8 cellular contexts compared by ENCODE assay signal in the genomic region with DNA sequence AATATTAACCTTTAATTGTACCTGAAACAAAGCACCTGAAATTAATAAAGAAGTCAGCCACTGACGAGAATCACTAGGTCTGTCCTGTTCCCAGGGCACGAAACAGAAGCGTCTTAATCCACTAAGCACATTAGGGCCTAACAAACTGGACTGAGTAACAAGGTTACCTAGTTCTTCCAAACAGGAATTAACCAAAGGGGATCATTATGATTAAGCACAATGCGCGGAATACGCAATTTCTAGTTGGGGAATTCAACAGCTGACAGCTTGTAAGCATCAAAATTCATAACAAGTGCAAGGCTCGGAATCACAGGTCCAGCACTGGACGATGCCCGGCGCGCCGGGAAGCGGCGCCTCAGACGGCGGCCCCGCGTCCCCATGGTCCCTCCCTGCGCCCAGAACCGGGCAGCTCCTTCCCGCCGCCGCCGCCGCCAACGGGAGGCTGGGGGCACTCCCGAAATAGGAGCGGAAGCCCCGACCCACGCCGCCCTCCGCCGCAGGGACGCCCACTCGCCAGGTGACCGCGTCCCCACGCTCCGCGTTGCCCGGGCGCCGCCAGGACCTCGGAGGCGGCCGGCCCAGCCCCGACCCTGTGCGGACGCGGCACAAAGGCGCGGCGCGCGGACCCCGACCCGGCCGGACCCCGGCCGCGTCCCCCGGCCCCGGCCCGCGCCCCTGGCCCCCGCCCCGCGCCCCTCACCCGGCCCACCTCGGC. TPM values are rescaled to one million over a fixed set of nuclear protein-coding genes. Genes with fewer than 3 reads are reported as not detected.
A peak's percentile ranks its signal among the peaks of the same experiment; 100 is the strongest.
DNase-seq lines count a peak whose midpoint lies in the region; ATAC-seq and TF ChIP-seq lines count a peak whose summit lies in the region.

No MANE protein-coding gene starts in this region.

- peak overlapping the region; percentile 96 for H3K27ac Mint-ChIP-seq in neural progenitor cell

- H3F3A ChIP-seq in neural progenitor cell (ENCODE audit: low read depth), result peaks cover 17% of the 10 kb centered on the region

- peak overlapping the region; percentile 93 for H3K4me2 ChIP-seq in neural progenitor cell

- H3K36me3 ChIP-seq in A673 (ENCODE audit: insufficient read depth, low read length, poor library complexity, severe bottlenecking) (peaks cover 16% of the 10 kb centered on the region), neural progenitor cell (no peaks in the 10 kb centered on the region)

- POLR2A ChIA-PET in A673 (lab: Charles Lee; ENCODE audit: low non-redundant PET), result no interaction called here

- no TSS peak for BruUV-seq in A673 (replicated peaks; lab: Mats Ljungman, UMichigan)

- H3K9ac ChIP-seq in neural progenitor cell, result peak overlapping the region; percentile 65

- H3K9me3 ChIP-seq in A673 (ENCODE audit: low read depth, low read length, poor library complexity, severe bottlenecking), result peaks cover 4% of the 10 kb centered on the region
- no peaks in the 10 kb centered on the region for H3K9me3 ChIP-seq in neural progenitor cell (ENCODE audit: low read depth)

- peaks cover 29% of the 10 kb centered on the region for H3K4me1 Mint-ChIP-seq in neural progenitor cell

- H4K20me1 ChIP-seq in neural progenitor cell (ENCODE audit: low read depth), result peaks cover 51% of the 10 kb centered on the region

- peak overlapping the region; percentile 64 for H3K27ac ChIP-seq in A673 (ENCODE audit: low read depth, low read length, poor library complexity, severe bottlenecking)
- peak overlapping the region; percentile 79 for H3K27ac ChIP-seq in neural progenitor cell

- intact Hi-C loops in A673 (cut with micrococcal nuclease; ENCODE audit: unreplicated experiment), result no loop called here

- TF ChIP-seq CTCF in A673 (conservative IDR thresholded peaks at IDR 0.05; ENCODE audit: low read depth, low read length) (no peak), GM13976 (IDR thresholded peaks at IDR 0.05; ENCODE audit: borderline replicate concordance, control extremely low read depth, extremely low read depth, insufficient read depth, missing control alignments) (no peak), epithelial cell of proximal tubule (conservative IDR thresholded peaks at IDR 0.05; ENCODE audit: low read depth, low read length) (no peak), neural progenitor cell (IDR thresholded peaks at IDR 0.05) (no peak)

- peaks cover 85% of the 10 kb centered on the region for H3K79me2 ChIP-seq in neural progenitor cell (ENCODE audit: low read depth)

- H3K4me1 ChIP-seq in A673 (ENCODE audit: insufficient read depth, low read length, poor library complexity, severe bottlenecking) (peaks cover 15% of the 10 kb centered on the region), neural progenitor cell (peaks cover 35% of the 10 kb centered on the region)

- CTCF ChIA-PET in A673 (lab: Charles Lee), result interaction anchor here (1.0 kb wide), 1 partner anchor 62 kb away, joined by 3 read pairs; no protein-coding TSS in a partner anchor

- peak overlapping the region; percentile 91 for H3K4me3 Mint-ChIP-seq in neural progenitor cell

- H2AFZ ChIP-seq in neural progenitor cell (replicated peaks), result no peak overlapping the region

- peak; percentile 43 for DNase-seq in A673 (ENCODE audit: low spot score)
- peak; percentile 41 for DNase-seq in GM13976 (ENCODE audit: low spot score)
- DNase-seq in SW480 (ENCODE audit: low spot score), result peak; percentile 62
- peak; percentile 39 for DNase-seq in epithelial cell of proximal tubule (ENCODE audit: low read depth)
- DNase-seq in neural progenitor cell (ENCODE audit: low spot score), result peak; percentile 56
- no peak for DNase-seq in SKM-1 treated with dmso at 0.1 percent for 144 hours (lab: John Stamatoyannopoulos, UW; ENCODE audit: unreplicated experiment)
- DNase-seq in NCI-H2196 (lab: John Stamatoyannopoulos, UW; ENCODE audit: unreplicated experiment), result no peak

- peaks cover 59% of the 10 kb centered on the region for H3K9me3 Mint-ChIP-seq in neural progenitor cell

- peak; percentile 5 for ATAC-seq in HG03135 (IDR thresholded peaks at IDR 0.05; ENCODE audit: unreplicated experiment)

- in situ Hi-C loops in GM13976 (cut with MboI; ENCODE audit: low sequenced_read_pairs, unreplicated experiment), result no loop called here

- no peaks in the 10 kb centered on the region for H3K27me3 Mint-ChIP-seq in neural progenitor cell (ENCODE audit: insufficient read depth, low read depth)

- peaks cover 70% of the 10 kb centered on the region for H3K36me3 Mint-ChIP-seq in neural progenitor cell

- no peaks in the 10 kb centered on the region for H3K27me3 ChIP-seq in A673 (replicated peaks; ENCODE audit: insufficient read depth, low read depth, low read length, poor library complexity)
- no peaks in the 10 kb centered on the region for H3K27me3 ChIP-seq in neural progenitor cell

- H3K4me3 ChIP-seq in A673 (ENCODE audit: low read depth, low read length, poor library complexity, severe bottlenecking) (peak overlapping the region; percentile 67), epithelial cell of proximal tubule (ENCODE audit: low read depth, low read length) (peak overlapping the region; percentile 61), neural progenitor cell (peak overlapping the region; percentile 78)

RNA-seq across cellular contexts. Expression of gene CAMSAP1, which starts 0.9 kb away (rescaled TPM):
- total RNA-seq in A673 (2021) (51.0 and 52.3 TPM in 2 replicates), epithelial cell of proximal tubule (31.1 and 35.9 TPM in 2 replicates), neural progenitor cell (ENCODE audit: low replicate concordance) (39.3 and 44.9 TPM in 2 replicates)

RNA-seq across cellular contexts. Expression of gene UBAC1, which starts 54.7 kb away (rescaled TPM):
- total RNA-seq in A673 (2021) (58.2 and 63.8 TPM in 2 replicates), epithelial cell of proximal tubule (40.9 and 60.8 TPM in 2 replicates), neural progenitor cell (ENCODE audit: low replicate concordance) (53.6 and 66.0 TPM in 2 replicates)

Comparison
In these comparisons a context has a peak if more than half of its experiments do, and no peak if none do; other contexts are left out.
1. DNase-seq: peak in A673 (single experiment), GM13976 (single experiment), SW480 (single experiment), epithelial cell of proximal tubule (single experiment) and neural progenitor cell (single experiment); none in SKM-1 treated with dmso at 0.1 percent for 144 hours (single experiment) and NCI-H2196 (single experiment).
2. Peak in every context shown above with its lines, with median percentiles within 50 percentile points of each other: H3K4me3 ChIP-seq.